In the genomic region with DNA sequence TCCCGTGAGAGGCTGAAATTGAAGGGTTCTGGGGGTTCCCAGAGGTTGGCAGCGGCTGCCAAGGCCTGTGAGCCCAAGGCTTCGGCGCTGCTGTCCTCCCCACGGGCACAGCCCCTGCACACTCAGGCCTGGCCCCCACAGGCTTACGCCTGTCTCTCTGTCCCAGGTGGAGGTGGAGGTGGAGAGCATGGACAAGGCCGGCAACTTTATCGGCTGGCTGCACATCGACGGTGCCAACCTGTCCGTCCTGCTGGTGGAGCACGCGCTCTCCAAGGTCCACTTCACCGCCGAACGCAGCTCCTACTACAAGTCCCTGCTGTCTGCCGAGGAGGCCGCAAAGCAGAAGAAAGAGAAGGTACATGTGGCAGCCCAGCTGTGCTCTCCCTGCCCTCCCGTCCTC, we compare ENCODE assay signal across 1 cellular context.
TF ChIP-seq lines count a peak whose summit lies in the region.

No MANE protein-coding gene starts in this region.

TF ChIP-seq in H1, 55 proteins besides CTCF, POLR2A, EP300 and RAD21:
- TF ChIP-seq CTBP2 (IDR thresholded peaks at IDR 0.05; ENCODE audit: borderline replicate concordance, insufficient read depth, insufficient read length, low read length) (no peak), EZH2 (IDR thresholded peaks at IDR 0.05; ENCODE audit: low read depth, low read length, severe bottlenecking) (no peak), GTF2F1 (IDR thresholded peaks at IDR 0.05; ENCODE audit: borderline replicate concordance, low read depth, low read length) (no peak), KDM5A (IDR thresholded peaks at IDR 0.05; ENCODE audit: low read length) (no peak), TAF7 (optimal IDR thresholded peaks at IDR 0.05; ENCODE audit: borderline replicate concordance, low read depth, low read length) (no peak), SIX5 (IDR thresholded peaks at IDR 0.05; ENCODE audit: low read depth, low read length) (no peak), BCL11A (IDR thresholded peaks at IDR 0.05; ENCODE audit: low read depth in 2 of 2, low read length in 2 of 2) (no peak), CBX5 (IDR thresholded peaks at IDR 0.05; ENCODE audit: low read depth, low read length) (no peak), SUZ12 (IDR thresholded peaks at IDR 0.05; ENCODE audit: low read length) (no peak)
TF ChIP-seq in H1: peak in this region for 0.
